Comparison of ENCODE assay signal across 26 cellular contexts in the genomic region with DNA sequence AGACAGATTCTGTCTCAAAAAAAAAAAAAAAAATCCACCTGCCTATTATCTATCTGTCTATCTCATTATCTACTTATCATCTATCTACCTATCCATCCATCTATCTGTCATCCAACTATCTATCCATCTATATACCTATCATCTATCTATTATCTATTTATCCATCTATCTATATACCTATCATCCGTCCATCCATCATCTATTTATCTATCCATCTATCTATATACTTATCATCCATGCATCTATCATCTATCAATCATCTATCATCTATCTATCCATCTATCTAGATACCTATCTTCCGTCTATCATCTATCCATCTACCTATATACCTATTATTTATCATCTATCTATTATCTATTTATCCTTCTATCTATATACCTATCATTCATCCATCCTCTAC.
"Had no signal": no experiment of that assay in that cellular context is flagged by ENCODE, and none has a peak within 500 bp of the region (broad histone marks: within the 10 kb centered on the region; RNA-seq: fewer than 3 reads in every experiment).

No MANE protein-coding gene starts in this region.

- DNase-seq: stimulated activated CD4-positive, alpha-beta T cell treated with anti-CD3 and anti-CD28 coated beads, Interleukin-2, amount 100 ng/mL, for 48 hours; stimulated activated CD4-positive, alpha-beta T cell treated with anti-CD3 and anti-CD28 coated beads, Interleukin-4, amount 100 ng/mL, for 1 hour; stimulated activated CD4-positive, alpha-beta T cell treated with anti-CD3 and anti-CD28 coated beads, Interleukin-4, amount 100 ng/mL, for 24 hours; stimulated activated CD4-positive, alpha-beta T cell treated with anti-CD3 and anti-CD28 coated beads, Interleukin-4, amount 100 ng/mL, for 4 hours; stimulated activated CD8-positive, alpha-beta memory T cell treated with anti-CD3 and anti-CD28 coated beads, Interleukin-4, amount 100 ng/mL, for 48 hours; stimulated activated naive B cell treated with anti-CD40 and anti-IgM and Interleukin-4, amounts not matched to agents 10 μg/mL and 1 μg/mL and 100 μg/mL, for 72 hours; stimulated activated naive CD4-positive, alpha-beta T cell; stimulated activated naive CD4-positive, alpha-beta T cell treated with Interleukin-2 at 50 U/mL for 16 hours; stimulated activated naive CD8-positive, alpha-beta T cell treated with anti-CD3 and anti-CD28 coated beads, Interleukin-15, amount 100 ng/mL, for 72 hours; stimulated activated naive CD8-positive, alpha-beta T cell treated with anti-CD3 and anti-CD28 coated beads, Interleukin-15, Interleukin-2, amounts not matched to agents 100 U/mL and 50 U/mL, for 24 hours; stomach; substantia nigra; testis; thyroid gland; transverse colon; upper lobe of right lung; uterus had no signal

- H3K36me3 ChIP-seq: stomach, suprapubic skin, thoracic aorta, thyroid gland, tibial artery, tibial nerve, transverse colon, upper lobe of left lung, upper lobe of right lung, uterus, vagina had no signal

- H3K27me3 ChIP-seq: stomach, suprapubic skin, testis, thyroid gland, tibial artery, tibial nerve, transverse colon, upper lobe of left lung, upper lobe of right lung, uterus, vagina had no signal

- FAIRE-seq: urothelium cell line had no signal

- H3K4me3 ChIP-seq: stomach, suprapubic skin, testis, thoracic aorta, thyroid gland, tibial artery, tibial nerve, transverse colon, upper lobe of left lung, upper lobe of right lung, uterus, vagina had no signal

- H3K27ac ChIP-seq: stomach, suprapubic skin, testis, thoracic aorta, thyroid gland, tibial artery, tibial nerve, transverse colon, upper lobe of left lung, upper lobe of right lung, uterus, vagina had no signal

- H3K9me3 ChIP-seq: suprapubic skin, testis, thoracic aorta, thyroid gland, tibial artery, tibial nerve, transverse colon, upper lobe of left lung, upper lobe of right lung, uterus, vagina had no signal

- H3K4me1 ChIP-seq: stomach, testis, thyroid gland, tibial artery, tibial nerve, transverse colon, upper lobe of right lung, uterus had no signal

- ATAC-seq: stimulated activated effector memory CD8-positive, alpha-beta T cell treated with anti-CD3 and anti-CD28 coated beads, Interleukin-12 subunit alpha, Interleukin-12 subunit beta, amount 100 ng/mL, for 72 hours; stimulated activated memory B cell treated with anti-CD40 and anti-IgM and Interleukin-4, amounts not matched to agents 10 μg/mL and 1 μg/mL and 100 μg/mL, for 72 hours; stimulated activated naive B cell treated with anti-CD40 and anti-IgM and Interleukin-4, amounts not matched to agents 10 μg/mL and 1 μg/mL and 100 μg/mL, for 72 hours; stimulated activated naive CD8-positive, alpha-beta T cell treated with anti-CD3 and anti-CD28 coated beads, Interleukin-15, amount 100 ng/mL, for 72 hours; stimulated activated naive CD8-positive, alpha-beta T cell treated with anti-CD3 and anti-CD28 coated beads, Interleukin-15, Interleukin-2, amounts not matched to agents 100 U/mL and 50 U/mL, for 24 hours had no signal
